In genomic region chr9:15229475-15229874, GRCh38 we compare ENCODE assay signal across 22 cellular contexts.
"Had no signal": no experiment of that assay in that cellular context is flagged by ENCODE, and none has a peak within 500 bp of the region (broad histone marks: within the 10 kb centered on the region; RNA-seq: fewer than 3 reads in every experiment).

No MANE protein-coding gene starts in this region.

- H3K4me3 Mint-ChIP-seq: activated CD8-positive, alpha-beta memory T cell treated with anti-CD3 and anti-CD28 coated beads, Interleukin-2, amount 10 ng/mL, durations not matched to agents 7 days and 5 days; immature natural killer cell; naive thymus-derived CD8-positive, alpha-beta T cell had no signal

- H3K27me3 Mint-ChIP-seq: activated CD8-positive, alpha-beta memory T cell treated with anti-CD3 and anti-CD28 coated beads, Interleukin-2, amount 10 ng/mL, durations not matched to agents 7 days and 5 days; naive thymus-derived CD8-positive, alpha-beta T cell had no signal

- H3K9me3 ChIP-seq: colonic mucosa, esophagus muscularis mucosa, left ventricle myocardium inferior, neutrophil, ovary, prostate gland, upper lobe of right lung had no signal

- H3K36me3 ChIP-seq: colonic mucosa, neutrophil, ovary, prostate gland, upper lobe of right lung had no signal

- H3K27ac Mint-ChIP-seq: activated CD8-positive, alpha-beta memory T cell treated with anti-CD3 and anti-CD28 coated beads, Interleukin-2, amount 10 ng/mL, durations not matched to agents 7 days and 5 days; immature natural killer cell had no signal

- DNase-seq: activated CD4-positive, alpha-beta T cell treated with anti-CD3 and anti-CD28 coated beads, Interleukin-2, amount 50 U/mL, for 4 hours; activated CD8-positive, alpha-beta memory T cell treated with anti-CD3 and anti-CD28 coated beads, Interleukin-2, amount 10 ng/mL, durations not matched to agents 7 days and 5 days; activated effector memory CD4-positive, alpha-beta T cell treated with anti-CD3 and anti-CD28 coated beads, Interleukin-2, amount 50 U/mL, for 16 hours; activated naive CD4-positive, alpha-beta T cell treated with anti-CD3 and anti-CD28 coated beads, Interleukin-2, amount 50 U/mL, for 16 hours; central memory CD4-positive, alpha-beta T cell; colonic mucosa; glutamatergic neuron; immature natural killer cell; kidney glomerular epithelial cell; left ventricle myocardium inferior; naive thymus-derived CD8-positive, alpha-beta T cell; ovary; stimulated activated CD4-positive, alpha-beta T cell treated with anti-CD3 and anti-CD28 coated beads, Interleukin-2, amount 100 ng/mL, for 48 hours; stimulated activated CD8-positive, alpha-beta memory T cell treated with anti-CD3 and anti-CD28 coated beads, Interleukin-4, amount 100 ng/mL, for 48 hours; stimulated activated naive CD4-positive, alpha-beta T cell; upper lobe of right lung had no signal

- ATAC-seq: activated CD4-positive, CD25-positive, alpha-beta regulatory T cell treated with anti-CD3 and anti-CD28 coated beads, Interleukin-2, amount 50 U/mL, for 24 hours; activated CD8-positive, alpha-beta memory T cell treated with anti-CD3 and anti-CD28 coated beads, Interleukin-2, amount 10 ng/mL, durations not matched to agents 7 days and 5 days; naive thymus-derived CD8-positive, alpha-beta T cell; SK-N-SH treated with all-trans-retinoic acid at 6 μM for 48 hours; upper lobe of right lung had no signal

- H3K27me3 ChIP-seq: colonic mucosa, esophagus muscularis mucosa, hepatocyte, neutrophil, ovary, upper lobe of right lung had no signal

- H3K4me1 ChIP-seq: colonic mucosa, left ventricle myocardium inferior, prostate gland had no signal

- H3K4me3 ChIP-seq: colonic mucosa, esophagus muscularis mucosa, hepatocyte, left ventricle myocardium inferior, ovary, prostate gland, upper lobe of right lung had no signal

- H3K27ac ChIP-seq: colonic mucosa, esophagus muscularis mucosa, hepatocyte, left ventricle myocardium inferior, neutrophil, ovary, prostate gland, upper lobe of right lung had no signal
